ENCODE assay signal across 17 cellular contexts in genomic region chr15:65920825-65921309, GRCh38. TPM values are rescaled to one million over a fixed set of nuclear protein-coding genes. Genes with fewer than 3 reads are reported as not detected.
A peak's percentile ranks its signal among the peaks of the same experiment; 100 is the strongest.
DNase-seq lines count a peak whose midpoint lies in the region; ATAC-seq, FAIRE-seq and TF ChIP-seq lines count a peak whose summit lies in the region.
"Had no signal": no experiment of that assay in that cellular context is flagged by ENCODE, and none has a peak within 500 bp of the region (broad histone marks: within the 10 kb centered on the region; RNA-seq: fewer than 3 reads in every experiment).

No MANE protein-coding gene starts in this region.

- H3K4me3 ChIP-seq in tibial nerve: no peak overlapping the region
- H3K4me3 ChIP-seq: heart right ventricle, right lobe of liver had no signal

- peaks cover 0 to 15% (median 3%) of the 10 kb centered on the region in 4 donors for H3K4me1 ChIP-seq in tibial nerve

- no peaks in the 10 kb centered on the region for H3K9me3 ChIP-seq in tibial nerve
- H3K9me3 ChIP-seq: heart right ventricle, right lobe of liver had no signal

- ATAC-seq in GM21619 (IDR thresholded peaks at IDR 0.05; ENCODE audit: unreplicated experiment) (peak; percentile 43), HG03354 (IDR thresholded peaks at IDR 0.05; ENCODE audit: poor library complexity, severe bottlenecking, unreplicated experiment) (peak; percentile 53)
- ATAC-seq: heart right ventricle, left colon, right lobe of liver had no signal

- DNase-seq in GM18507 (ENCODE audit: extremely low spot score, insufficient read length, low read depth): peak; percentile 50
- peak; percentile 10 for DNase-seq in putamen (ENCODE audit: low spot score)
- DNase-seq in Kasumi-1 (lab: John Stamatoyannopoulos, UW): no peak
- no peak for DNase-seq in NK-92 (lab: John Stamatoyannopoulos, UW; ENCODE audit: unreplicated experiment)
- DNase-seq in A172 (ENCODE audit: low spot score): no peak
- DNase-seq in tibial nerve (ENCODE audit: low spot score in 2 of 2): no peak
- DNase-seq: activated naive CD4-positive, alpha-beta T cell treated with anti-CD3 and anti-CD28 coated beads for 36 hours; CD8-positive, alpha-beta memory T cell; heart right ventricle; KBM-7; left colon; NCI-H1694; right lobe of liver had no signal

- peaks cover 0 to 9% (median 0%) of the 10 kb centered on the region in 3 donors for H3K36me3 ChIP-seq in tibial nerve
- H3K36me3 ChIP-seq: right lobe of liver had no signal

- WGBS in tibial nerve, 2 donors: 62 to 69% methylated on average over 4 of the region's 4 CpGs

- H3K27me3 ChIP-seq in tibial nerve: no peaks in the 10 kb centered on the region
- H3K27me3 ChIP-seq: heart right ventricle, right lobe of liver had no signal

- H3K27ac ChIP-seq in tibial nerve: no peak overlapping the region
- H3K27ac ChIP-seq: heart right ventricle, right lobe of liver had no signal

- no peak for TF ChIP-seq CTCF in tibial nerve (IDR thresholded peaks at IDR 0.05)

- no peak for TF ChIP-seq EP300 in tibial nerve (IDR thresholded peaks at IDR 0.05)

- FAIRE-seq in GM18507 (lab: Jason Lieb, UNC): peak; percentile 99
- FAIRE-seq: bronchial epithelial cell, endometrium had no signal

- no peak for TF ChIP-seq POLR2A in tibial nerve (IDR thresholded peaks at IDR 0.05)

RNA-seq across cellular contexts. Expression of gene RAB11A, which starts 51.6 kb away (rescaled TPM):
- 271 and 277 TPM in 2 replicates for total RNA-seq in A172 (2014; rRNA removed; shearing (Covaris generic))
- total RNA-seq in tibial nerve: 100 to 1,000 TPM in 1 of 4 donors, 10 to 100 TPM in 3; 69.9 to 140 (median 84.3) TPM

Comparison
In these comparisons a context has a peak if more than half of its experiments do, and no peak if none do; other contexts are left out.
1. DNase-seq: peak in GM18507 (single experiment) and putamen (single experiment); none in Kasumi-1 (0 of 2), NK-92 (single experiment), A172 (single experiment) and tibial nerve (0 of 2).